ENCODE assay signal across 8 cellular contexts in the genomic region with DNA sequence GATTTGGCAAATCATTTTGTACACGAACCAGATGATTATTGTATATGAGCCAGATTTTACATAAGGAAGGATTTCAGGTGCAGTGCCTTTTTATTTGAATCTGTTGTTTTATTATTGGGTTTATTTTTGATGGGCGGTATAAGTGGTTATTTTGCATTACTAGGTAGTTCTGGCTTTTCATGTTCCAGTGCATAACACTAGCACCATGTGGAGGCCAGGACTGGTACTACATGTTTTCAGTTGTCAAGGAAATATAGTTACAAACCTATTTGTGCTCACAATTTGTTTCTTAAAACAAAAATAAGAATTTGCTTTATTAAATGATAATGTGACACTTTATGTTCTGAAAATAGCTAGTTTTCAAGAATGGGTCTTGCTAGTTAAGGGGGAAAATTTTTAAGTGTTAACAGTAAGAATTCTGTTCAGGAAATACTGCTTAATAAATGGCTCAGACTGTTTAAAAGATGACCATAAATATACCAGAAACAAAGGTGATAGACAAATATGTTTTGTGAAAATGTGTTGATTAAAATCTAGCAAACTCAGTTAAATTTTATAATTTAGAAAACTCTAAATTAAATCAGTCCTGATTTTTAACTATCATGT. TPM values are rescaled to one million over a fixed set of nuclear protein-coding genes. Genes with fewer than 3 reads are reported as not detected.
DNase-seq lines count a peak whose midpoint lies in the region; ATAC-seq and TF ChIP-seq lines count a peak whose summit lies in the region.

No MANE protein-coding gene starts in this region.

- no peaks in the 10 kb centered on the region for H3K27me3 ChIP-seq in cardiac muscle cell
- no peaks in the 10 kb centered on the region for H3K27me3 ChIP-seq in left lung

- no peaks in the 10 kb centered on the region for H3K9me3 ChIP-seq in cardiac muscle cell (ENCODE audit: low read depth)
- H3K9me3 ChIP-seq in left lung = no peaks in the 10 kb centered on the region

- intact Hi-C loops in Right ventricle myocardium inferior (cut with DNase I) (loop anchor here (5.0 kb wide), 1 partner anchor 244 kb away; no protein-coding TSS in a partner anchor), left lung (cut with DNase I) (loop anchor here in 1 of 2 donors (5.0 kb wide), 1 partner anchor 244 kb away; no protein-coding TSS in a partner anchor)

- peak; percentile 92 for TF ChIP-seq CTCF in cardiac muscle cell (IDR thresholded peaks at IDR 0.05; ENCODE audit: low read depth, low read length)
- peak; percentile 93 for TF ChIP-seq CTCF in astrocyte of the spinal cord (IDR thresholded peaks at IDR 0.05; ENCODE audit: low read depth, low read length)
- peak in 1 of 2 donors; percentile 56 for TF ChIP-seq CTCF in left lung (IDR thresholded peaks at IDR 0.05)

- H3K36me3 ChIP-seq in cardiac muscle cell = no peaks in the 10 kb centered on the region
- H3K36me3 ChIP-seq in left lung = no peaks in the 10 kb centered on the region

- ATAC-seq in Right ventricle myocardium inferior (no peak), HG02759 (IDR thresholded peaks at IDR 0.05; ENCODE audit: unreplicated experiment) (peak; percentile 75), left lung (peak; percentile 85), GM21381 (IDR thresholded peaks at IDR 0.05; ENCODE audit: unreplicated experiment) (no peak)

- H3K27ac ChIP-seq in cardiac muscle cell = no peak overlapping the region
- H3K27ac ChIP-seq in left lung = no peak overlapping the region

- in situ Hi-C loops in astrocyte of the spinal cord (cut with HindIII; ENCODE audit: low sequenced_read_pairs) = no loop called here

- no peak overlapping the region for H3K4me3 ChIP-seq in cardiac muscle cell
- H3K4me3 ChIP-seq in astrocyte of the spinal cord (ENCODE audit: low read depth, low read length) = no peak overlapping the region
- no peak overlapping the region for H3K4me3 ChIP-seq in left lung

- peak; percentile 51 to 70 for DNase-seq in cardiac muscle cell (ENCODE audit: low read depth in 1 of 2, low spot score in 1 of 2)
- no peak for DNase-seq in Right ventricle myocardium inferior (ENCODE audit: missing footprints)
- DNase-seq in NCI-H1694 (lab: John Stamatoyannopoulos, UW) = peak; percentile 30
- peak; percentile 64 for DNase-seq in astrocyte of the spinal cord (ENCODE audit: low read depth, low spot score)
- no peak for DNase-seq in left lung
- DNase-seq in GDM1 (lab: John Stamatoyannopoulos, UW) = no peak

- no peaks in the 10 kb centered on the region for H3K4me1 ChIP-seq in cardiac muscle cell (ENCODE audit: low read depth)
- H3K4me1 ChIP-seq in left lung = no peaks in the 10 kb centered on the region

RNA-seq across cellular contexts. Expression of gene SEMA3E, which starts 7.1 kb away (rescaled TPM):
- total RNA-seq in cardiac muscle cell (0.78 and 0.92 TPM in 2 replicates), Right ventricle myocardium inferior (0.24 TPM), left lung (1 to 10 TPM; 2.1 to 4.1 TPM)
- 0.75 and 1.9 TPM in 2 replicates for polyA plus RNA-seq in cardiac muscle cell

Comparison
In these comparisons a context has a peak if more than half of its experiments do, and no peak if none do; other contexts are left out.
1. DNase-seq: peak in cardiac muscle cell (2 of 2), NCI-H1694 (single experiment) and astrocyte of the spinal cord (single experiment); none in Right ventricle myocardium inferior (single experiment), left lung (0 of 2) and GDM1 (single experiment).
2. ATAC-seq: peak in HG02759 (single experiment) and left lung (single experiment); none in Right ventricle myocardium inferior (single experiment) and GM21381 (single experiment).